ENCODE assay signal across 25 cellular contexts in genomic region chr9:111917201-111917600, GRCh38. TPM values are rescaled to one million over a fixed set of nuclear protein-coding genes. Genes with fewer than 3 reads are reported as not detected.
DNase-seq lines count a peak whose midpoint lies in the region; ATAC-seq, FAIRE-seq and TF ChIP-seq lines count a peak whose summit lies in the region.
"Had no signal": no experiment of that assay in that cellular context is flagged by ENCODE, and none has a peak within 500 bp of the region (broad histone marks: within the 10 kb centered on the region; RNA-seq: fewer than 3 reads in every experiment).

No MANE protein-coding gene starts in this region.

- H3K4me1 Mint-ChIP-seq in activated B cell treated with CpG ODN at 0.5 μM for 24 hours (peaks cover 80% of the 10 kb centered on the region), osteocyte (ENCODE audit: unreplicated experiment) (peaks cover 53% of the 10 kb centered on the region)

- ATAC-seq in activated B cell treated with CpG ODN at 0.5 μM for 24 hours (ENCODE audit: low read depth) (no peak), sciatic nerve (no peak), GM18861 (IDR thresholded peaks at IDR 0.05; ENCODE audit: unreplicated experiment) (no peak)
- ATAC-seq: effector memory CD8-positive, alpha-beta T cell; gastroesophageal sphincter; upper lobe of right lung had no signal

- H3K27ac Mint-ChIP-seq in activated B cell treated with CpG ODN at 0.5 μM for 24 hours = peak overlapping the region; percentile 64
- H3K27ac Mint-ChIP-seq in osteocyte (ENCODE audit: unreplicated experiment) = peak overlapping the region; percentile 16
- H3K27ac Mint-ChIP-seq: effector memory CD8-positive, alpha-beta T cell; mesothelial cell of epicardium; nephron had no signal

- CTCF ChIA-PET in activated B cell treated with CpG ODN at 0.5 μM for 24 hours (lab: Charles Lee) = interaction anchor here (1.2 kb wide), 1 partner anchor 9 kb away, joined by 4 read pairs; no protein-coding TSS in a partner anchor

- peak; percentile 47 for FAIRE-seq in GM19239 (lab: Jason Lieb, UNC)
- FAIRE-seq: H1 had no signal

- H3K36me3 Mint-ChIP-seq in activated B cell treated with CpG ODN at 0.5 μM for 24 hours (ENCODE audit: low read depth) = peaks cover 69% of the 10 kb centered on the region
- H3K36me3 Mint-ChIP-seq in osteocyte (ENCODE audit: unreplicated experiment) = peaks cover 30% of the 10 kb centered on the region

- H3K27me3 Mint-ChIP-seq in activated B cell treated with CpG ODN at 0.5 μM for 24 hours (no peaks in the 10 kb centered on the region), osteocyte (ENCODE audit: unreplicated experiment) (no peaks in the 10 kb centered on the region)
- H3K27me3 Mint-ChIP-seq: effector memory CD8-positive, alpha-beta T cell had no signal

- DNase-seq in DMS53 (lab: John Stamatoyannopoulos, UW) = peak; percentile 29
- DNase-seq in DMS53 treated with DMSO at 0.1 percent for 48 hours (lab: John Stamatoyannopoulos, UW; ENCODE audit: unreplicated experiment) = no peak
- DNase-seq in GM19239 (ENCODE audit: insufficient read length, low spot score) = no peak
- DNase-seq in activated B cell treated with CpG ODN at 0.5 μM for 24 hours = no peak
- DNase-seq in osteocyte (ENCODE audit: extremely low spot score, unreplicated experiment) = no peak
- DNase-seq in sciatic nerve (ENCODE audit: low spot score) = no peak
- no peak for DNase-seq in NCI-H146 treated with DMSO at 0.1 percent for 48 hours (lab: John Stamatoyannopoulos, UW; ENCODE audit: unreplicated experiment)
- DNase-seq: activated CD4-positive, alpha-beta T cell treated with anti-CD3 and anti-CD28 coated beads for 1 hour; activated T-cell treated with anti-CD3 and anti-CD28 coated beads, Interleukin-2, amount 50 U/mL, for 4 hours; BE2C; COR-L47; effector memory CD8-positive, alpha-beta T cell; EL; esophagus squamous epithelium; NCI-H1105; NCI-H2081 treated with DMSO at 0.1 percent for 48 hours; psoas muscle; stimulated activated CD4-positive, alpha-beta T cell treated with anti-CD3 and anti-CD28 coated beads, Interleukin-4, amount 100 ng/mL, for 24 hours; upper lobe of right lung had no signal

- H3K4me3 Mint-ChIP-seq in activated B cell treated with CpG ODN at 0.5 μM for 24 hours = peak overlapping the region; percentile 44
- H3K4me3 Mint-ChIP-seq in osteocyte (ENCODE audit: unreplicated experiment) = no peak overlapping the region
- H3K4me3 Mint-ChIP-seq: activated T-cell treated with anti-CD3 and anti-CD28 coated beads, Interleukin-2, amount 50 U/mL, for 4 hours; effector memory CD8-positive, alpha-beta T cell; mesothelial cell of epicardium; nephron had no signal

- POLR2A ChIA-PET in activated B cell treated with CpG ODN at 0.5 μM for 24 hours (lab: Charles Lee) = interaction anchor here (1.0 to 4.5 kb wide), 3 partner anchors 10 to 111 kb away, joined by 4 to 26 read pairs (median 4); no protein-coding TSS in a partner anchor

- no peaks in the 10 kb centered on the region for H3K9me3 Mint-ChIP-seq in activated B cell treated with CpG ODN at 0.5 μM for 24 hours
- H3K9me3 Mint-ChIP-seq in osteocyte (ENCODE audit: unreplicated experiment) = no peaks in the 10 kb centered on the region
- H3K9me3 Mint-ChIP-seq: activated naive CD4-positive, alpha-beta T cell treated with anti-CD3 and anti-CD28 coated beads, Interleukin-2, amount 50 U/mL, for 72 hours; activated T-cell treated with anti-CD3 and anti-CD28 coated beads, Interleukin-2, amount 50 U/mL, for 4 hours; effector memory CD8-positive, alpha-beta T cell; mesothelial cell of epicardium; nephron had no signal

- no peak for TF ChIP-seq CTCF in activated B cell treated with CpG ODN at 0.5 μM for 24 hours (IDR thresholded peaks at IDR 0.05)
- no peak for TF ChIP-seq CTCF in osteocyte (IDR thresholded peaks at IDR 0.05)

- intact Hi-C loops in activated B cell treated with CpG ODN at 0.5 μM for 24 hours (cut with micrococcal nuclease) (loop anchor here (1.0 kb wide), 1 partner anchor 9 kb away; no protein-coding TSS in a partner anchor), sciatic nerve (cut with DNase I) (no loop called here)

RNA-seq across cellular contexts. Expression of gene UGCG, which starts 20.6 kb away (rescaled TPM):
- 103 and 111 TPM in 2 replicates for total RNA-seq in activated B cell treated with CpG ODN at 0.5 μM for 24 hours
- total RNA-seq in osteocyte = 70.4 and 79.2 TPM in 2 replicates
- total RNA-seq in sciatic nerve = 69.0 TPM
